Comparison of ENCODE assay signal across 9 cellular contexts in the genomic region with DNA sequence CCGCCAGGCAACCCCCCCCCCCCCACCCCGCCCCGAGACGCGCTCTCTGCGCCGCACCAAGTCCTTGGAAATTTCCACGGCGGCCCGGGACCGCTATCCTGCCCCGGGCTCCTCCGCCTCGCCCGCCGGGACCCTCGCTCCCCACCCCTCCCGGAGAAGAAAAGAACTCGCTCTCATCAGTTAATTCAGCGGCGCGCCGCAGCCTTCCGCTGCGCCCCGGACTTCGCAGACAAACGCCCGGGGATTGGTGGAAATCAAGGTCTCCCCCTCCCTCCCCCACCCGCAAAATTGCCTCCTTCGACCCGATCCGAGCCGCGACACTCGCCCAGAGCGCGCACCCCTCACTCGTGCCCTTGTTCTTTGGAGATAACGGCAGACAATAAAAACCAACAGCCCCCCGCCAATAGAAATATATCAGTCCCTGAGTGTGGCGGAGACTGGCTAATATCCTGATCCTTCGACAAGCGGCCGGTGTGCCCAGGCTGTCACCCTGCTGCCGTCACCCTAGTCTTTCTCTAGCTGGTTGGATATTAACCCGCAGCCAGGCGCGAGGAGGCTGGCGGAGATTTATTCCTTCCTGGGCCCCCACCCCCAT. TPM values are rescaled to one million over a fixed set of nuclear protein-coding genes. Genes with fewer than 3 reads are reported as not detected.
A peak's percentile ranks its signal among the peaks of the same experiment; 100 is the strongest.
DNase-seq lines count a peak whose midpoint lies in the region; ATAC-seq, FAIRE-seq and TF ChIP-seq lines count a peak whose summit lies in the region.
"Had no signal": no experiment of that assay in that cellular context is flagged by ENCODE, and none has a peak within 500 bp of the region (broad histone marks: within the 10 kb centered on the region; RNA-seq: fewer than 3 reads in every experiment).

ST8SIA1 (minus strand) TSS at position 12 of the 595 bp plus-strand sequence. CDS start 475 bp downstream, outside the sequence.

- peak within 1 kb of the TSS; percentile 90 for H3K4me2 ChIP-seq in GM12878 (ENCODE audit: control insufficient read depth, insufficient read depth)

- no peak for TF ChIP-seq CTCF in GM12878 (IDR thresholded peaks at IDR 0.05 in 2 of 3, conservative IDR thresholded peaks at IDR 0.05 in 1 of 3; ENCODE audit: control insufficient read depth in 2 of 3, extremely low read depth in 1 of 3, insufficient read depth in 1 of 3, low read depth in 3 of 3, low read length in 3 of 3)

- H3K9me3 ChIP-seq in GM12878 (replicated peaks; ENCODE audit: control insufficient read depth, insufficient read depth, low read length) (no peaks in the 10 kb centered on the region), iPS-20b (ENCODE audit: insufficient read depth, low read depth, low read length) (no peaks in the 10 kb centered on the region), small intestine (ENCODE audit: control insufficient read depth, low read depth) (no peaks in the 10 kb centered on the region)

- TF ChIP-seq POLR2A in GM12878 (IDR thresholded peaks at IDR 0.05; ENCODE audit: low read depth, low read length): no peak

- CTCF ChIA-PET in GM12878 (lab: Yijun Ruan, JAX): interaction anchor here (0.6 to 1.3 kb wide), 7 partner anchors 109 to 241 kb away, joined by 3 to 4 read pairs (median 3); no protein-coding TSS in a partner anchor

- H3K27me3 ChIP-seq in GM12878 (replicated peaks in 1 of 2; ENCODE audit: control insufficient read depth in 2 of 2, insufficient read depth in 2 of 2, low read length in 1 of 2) (peaks cover 3 to 22% of the 10 kb centered on the region in 2 experiments), iPS-20b (ENCODE audit: insufficient read depth, low read length) (peaks cover 33% of the 10 kb centered on the region), small intestine (ENCODE audit: control insufficient read depth in 2 of 2, insufficient read depth in 2 of 2, low read length in 2 of 2) (peaks cover 2 to 3% of the 10 kb centered on the region in 2 donors)

- DNase-seq in DMS 273 (lab: John Stamatoyannopoulos, UW; ENCODE audit: unreplicated experiment) (peak; percentile 21), DMS 273 treated with DMSO at 0.1 percent for 48 hours (lab: John Stamatoyannopoulos, UW) (no peak), T-helper 22 cell (ENCODE audit: low read depth) (peak; percentile 62), GM12878 (ENCODE audit: low read depth, low spot score) (no peak), small intestine (peak; percentile 31), retina (no peak)

- H3K36me3 ChIP-seq in GM12878 (ENCODE audit: control insufficient read depth in 2 of 2, insufficient read depth in 2 of 2, low read length in 1 of 2): no peaks in the 10 kb centered on the region
- no peaks in the 10 kb centered on the region for H3K36me3 ChIP-seq in iPS-20b (ENCODE audit: insufficient read depth, low read depth, low read length)
- H3K36me3 ChIP-seq in small intestine (ENCODE audit: control insufficient read depth in 2 of 2, insufficient read depth in 2 of 2, low read length in 2 of 2): no peaks in the 10 kb centered on the region

- peak within 1 kb of the TSS; percentile 62 for H2AFZ ChIP-seq in GM12878 (ENCODE audit: control insufficient read depth, low read depth, low read length)

- H3K4me3 ChIP-seq in GM12878 (peak within 1 kb of the TSS; percentile 41; the same call in 1 of the 2 replicates), iPS-20b (ENCODE audit: low read length) (peak within 1 kb of the TSS; percentile 90), small intestine (ENCODE audit: low read depth in 1 of 2, low read length in 2 of 2) (peak within 1 kb of the TSS; percentile 51 to 68)

- POLR2A ChIA-PET in GM12878 (lab: Charles Lee): no interaction called here

- H3K79me2 ChIP-seq in GM12878 (ENCODE audit: control insufficient read depth, insufficient read depth, low read length): no peaks in the 10 kb centered on the region

- in situ Hi-C loops in GM12878 (cut with MboI): no loop called here

- intact Hi-C loops in GM12878 (cut with micrococcal nuclease; ENCODE audit: unreplicated experiment): loop anchor here (1.0 kb wide), 2 partner anchors 109 to 233 kb away; no protein-coding TSS in a partner anchor

- 3% methylated on average over 33 of the region's 50 CpGs for WGBS in GM12878 (ENCODE audit: insufficient coverage, insufficient replicate concordance, low lambda C conversion rate, missing lambda C conversion rate)
- WGBS in small intestine, 3 donors: 1% methylated on average over 37 to 50 of the region's 50 CpGs

- no peak for FAIRE-seq in GM12878 (lab: Jason Lieb, UNC)
- FAIRE-seq in small intestine (lab: Jason Lieb, UNC): no peak
- FAIRE-seq: A204.1 had no signal

- H3K4me1 ChIP-seq in GM12878 (ENCODE audit: control insufficient read depth, insufficient read depth, low read length): no peaks in the 10 kb centered on the region; the same call in 1 of the 2 replicates
- peaks cover 5% of the 10 kb centered on the region; the same call in 1 of the 2 replicates for H3K4me1 ChIP-seq in iPS-20b (ENCODE audit: insufficient read depth, low read length)
- H3K4me1 ChIP-seq in small intestine (ENCODE audit: control insufficient read depth in 2 of 2, insufficient read depth in 1 of 2, low read depth in 1 of 2, low read length in 1 of 2): no peaks in the 10 kb centered on the region

- TF ChIP-seq EP300 in GM12878 (IDR thresholded peaks at IDR 0.05; ENCODE audit: borderline replicate concordance in 1 of 2, control insufficient read depth in 1 of 2, low read depth in 2 of 2, low read length in 2 of 2): no peak

- RAD21 ChIA-PET in GM12878 (lab: Charles Lee; ENCODE audit: unreplicated experiment): interaction anchor here (1.1 kb wide), 1 partner anchor 111 kb away, joined by 4 read pairs; no protein-coding TSS in a partner anchor

- no peaks in the 10 kb centered on the region for H4K20me1 ChIP-seq in GM12878 (ENCODE audit: control insufficient read depth, insufficient read depth)

- TF ChIP-seq RAD21 in GM12878 (IDR thresholded peaks at IDR 0.05; ENCODE audit: insufficient read depth, low read depth, low read length): no peak

- no peak within 1 kb of the TSS for H3K27ac ChIP-seq in GM12878 (ENCODE audit: control insufficient read depth, insufficient read depth)
- no peak within 1 kb of the TSS for H3K27ac ChIP-seq in iPS-20b (ENCODE audit: low read length)
- peak within 1 kb of the TSS in 1 of 2 donors; percentile 76 for H3K27ac ChIP-seq in small intestine (ENCODE audit: low read depth in 1 of 2, low read length in 1 of 2)

- no TSS peak for BruUV-seq in GM12878 (replicated peaks; lab: Mats Ljungman, UMichigan)

- H3K9ac ChIP-seq in GM12878 (ENCODE audit: control insufficient read depth, insufficient read depth, low read length) (no peak within 1 kb of the TSS), iPS-20b (ENCODE audit: low read depth, low read length) (peak within 1 kb of the TSS; percentile 56; the same call in 1 of the 2 replicates)

- SMC1A ChIA-PET in GM12878 (lab: Charles Lee; ENCODE audit: uncharacterized antibody, unreplicated experiment): no interaction called here

- peak; percentile 22 for ATAC-seq in HG03196 (IDR thresholded peaks at IDR 0.05; ENCODE audit: unreplicated experiment)
- peak; percentile 45 for ATAC-seq in GM12878

TF ChIP-seq in GM12878, 131 proteins besides CTCF, POLR2A, EP300 and RAD21:
- TF ChIP-seq MXI1 (IDR thresholded peaks at IDR 0.05; ENCODE audit: low read depth, low read length) (no peak), ETV6 (conservative IDR thresholded peaks at IDR 0.05 in 1 of 2, IDR thresholded peaks at IDR 0.05 in 1 of 2; ENCODE audit: borderline replicate concordance in 1 of 2, low read depth in 1 of 2) (peak in 1 of 2 experiments; percentile 19; a peak in 1 of 4 replicates)

RNA-seq across cellular contexts. Expression of gene ST8SIA1, which starts in this region (rescaled TPM):
- total RNA-seq in GM12878 (2013; cell fraction: nucleolus; rRNA removed): not detected in 2 replicates
- total RNA-seq in GM12878 (2014; rRNA removed) (0.23 TPM in 1 of 2 replicates, not detected in the other), GM12878 (2014; rRNA removed; fragmentation: Illumina TruSeq; extraction: Trizol) (not detected in 2 replicates), GM12878 (2021) (0.16 TPM in 1 of 2 replicates, not detected in the other)
- not detected for polyA plus RNA-seq in GM12878 (2011; ENCODE audit: low read depth)
- polyA plus RNA-seq in GM12878 (2011; rRNA removed) (0.16 and 0.23 TPM in 2 replicates), GM12878 (2014; fragmentation: Illumina TruSeq; extraction: Trizol) (not detected in 2 replicates), GM12878 (2014; fragmentation: Nextera tagmentation; extraction: Ambion mirVana) (not detected), GM12878 (2014; rRNA removed) (0.01 TPM in 1 of 2 replicates, not detected in the other), GM12878 (2016; fragmentation: Nextera tagmentation; extraction: Ambion mirVana) (under 1 TPM in 1 of 2 experiments, not detected in 1; 0.35 TPM), small intestine (1 to 10 TPM in 1 of 3 donors, under 1 TPM in 1, not detected in 1; 0.81 to 1.4 TPM)
- polyA plus RNA-seq in GM12878 (2011; cell fraction: cytosol; rRNA removed): 0.18 TPM in 2 replicates
- polyA plus RNA-seq in GM12878 (2011; cell fraction: nucleus; rRNA removed): 0.10 TPM in 2 replicates
- not detected in 2 replicates for polyA plus RNA-seq in GM12878 (2012)
- polyA minus RNA-seq in GM12878 (2011; rRNA and poly(A)+ RNA removed): 0.36 TPM in 1 of 2 replicates, not detected in the other
- not detected in 2 replicates for polyA minus RNA-seq in GM12878 (2011; cell fraction: cytosol; rRNA and poly(A)+ RNA removed)
- polyA minus RNA-seq in GM12878 (2011; cell fraction: nucleus; rRNA and poly(A)+ RNA removed): 0.36 and 0.96 TPM in 2 replicates

Comparison
In these comparisons a context has a peak if more than half of its experiments do, and no peak if none do; other contexts are left out.
1. DNase-seq: peak in DMS 273 (single experiment), T-helper 22 cell (single experiment) and small intestine (single experiment); none in DMS 273 treated with DMSO at 0.1 percent for 48 hours (single experiment), GM12878 (single experiment) and retina (single experiment).
2. Peak in ATAC-seq, H3K4me3 ChIP-seq and H3K4me2 ChIP-seq in GM12878; RNA of the gene not detected or under 1 TPM.
3. Peak in every context shown above with its lines, with median percentiles within 50 percentile points of each other: H3K4me3 ChIP-seq.